1 cellular context compared by ENCODE assay signal in genomic region chr6:43465978-43466377, GRCh38.
TF ChIP-seq lines count a peak whose summit lies in the region.

No MANE protein-coding gene starts in this region.

TF ChIP-seq in K562, 482 proteins besides CTCF, POLR2A, EP300 and RAD21:
- TF ChIP-seq SFPQ (IDR thresholded peaks at IDR 0.05; ENCODE audit: low read depth, low read length) (no peak), KLF16 (IDR thresholded peaks at IDR 0.05) (no peak), ATF3 (IDR thresholded peaks at IDR 0.05) (peak; percentile 39; the same call in 1 of the 2 replicates), ATF3 (CRISPR knock-in tag; conservative IDR thresholded peaks at IDR 0.05) (no peak), NONO (IDR thresholded peaks at IDR 0.05; ENCODE audit: low read depth in 2 of 2, low read length in 1 of 2) (no peak), E2F4 (CRISPR knock-in tag; IDR thresholded peaks at IDR 0.05; ENCODE audit: low read depth) (no peak), ZNF3 (CRISPR knock-in tag; IDR thresholded peaks at IDR 0.05) (no peak), ZNF707 (CRISPR knock-in tag; conservative IDR thresholded peaks at IDR 0.05) (no peak), ZNF239 (CRISPR knock-in tag; IDR thresholded peaks at IDR 0.05) (no peak), ADNP (tag; IDR thresholded peaks at IDR 0.05) (no peak), MNT (conservative IDR thresholded peaks at IDR 0.05) (no peak), FOSL1 (tag; conservative IDR thresholded peaks at IDR 0.05) (peak; percentile 65), CAMTA2 (CRISPR knock-in tag; conservative IDR thresholded peaks at IDR 0.05) (no peak)
